23 cellular contexts compared by ENCODE assay signal in the genomic region with DNA sequence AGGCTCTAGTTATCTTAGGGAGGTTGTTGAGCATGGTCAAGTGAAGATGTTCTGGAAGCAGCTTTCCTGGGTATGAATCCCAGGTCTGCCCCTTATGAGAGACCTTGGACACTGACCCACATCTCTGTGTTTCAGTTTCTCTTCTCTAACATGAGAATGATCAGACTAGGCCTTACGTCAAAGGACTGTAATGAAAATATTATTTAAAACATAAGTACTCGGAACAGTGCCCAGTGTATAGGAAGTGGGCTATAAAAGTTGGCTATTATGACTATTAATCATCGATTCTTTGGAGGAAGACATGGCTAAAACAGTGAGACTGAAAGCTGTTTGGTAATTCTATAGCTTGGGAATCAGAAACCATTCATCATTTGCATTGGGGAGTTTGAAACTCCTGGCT.
A peak's percentile ranks its signal among the peaks of the same experiment; 100 is the strongest.
DNase-seq lines count a peak whose midpoint lies in the region; ATAC-seq and TF ChIP-seq lines count a peak whose summit lies in the region.
"Had no signal": no experiment of that assay in that cellular context is flagged by ENCODE, and none has a peak within 500 bp of the region (broad histone marks: within the 10 kb centered on the region; RNA-seq: fewer than 3 reads in every experiment).

No MANE protein-coding gene starts in this region.

- H3K27me3 Mint-ChIP-seq in nephron (ENCODE audit: low read depth) (no peaks in the 10 kb centered on the region), T-cell (no peaks in the 10 kb centered on the region)
- H3K27me3 Mint-ChIP-seq: activated CD4-positive, alpha-beta T cell treated with anti-CD3 and anti-CD28 coated beads, Interleukin-2, amount 10 ng/mL, durations not matched to agents 7 days and 5 days; activated naive CD4-positive, alpha-beta T cell treated with anti-CD3 and anti-CD28 coated beads, Interleukin-2, amount 10 ng/mL, durations not matched to agents 7 days and 5 days; CD4-positive, alpha-beta T cell; stimulated activated naive B cell treated with anti-CD40 and anti-IgM and Interleukin-4, amounts not matched to agents 10 μg/mL and 1 μg/mL and 100 μg/mL, for 72 hours had no signal

- H3K9me3 ChIP-seq in MG63, result no peaks in the 10 kb centered on the region
- H3K9me3 ChIP-seq: gastroesophageal sphincter, left lung had no signal

- no peak for TF ChIP-seq CTCF in choroid plexus epithelial cell (conservative IDR thresholded peaks at IDR 0.05; ENCODE audit: low read depth, low read length)
- TF ChIP-seq CTCF in nephron (IDR thresholded peaks at IDR 0.05; ENCODE audit: unreplicated experiment in 3 of 3), result no peak

- intact Hi-C loops in posterior vena cava (cut with DNase I), result no loop called here

- DNase-seq in MG63 (peak; percentile 36), choroid plexus epithelial cell (ENCODE audit: low read depth) (peak; percentile 57), posterior vena cava (ENCODE audit: low spot score) (no peak), T-cell (no peak)
- no peak for DNase-seq in stimulated activated naive CD4-positive, alpha-beta T cell (lab: John Stamatoyannopoulos, UW)
- DNase-seq: activated CD4-positive, alpha-beta T cell treated with anti-CD3 and anti-CD28 coated beads, Interleukin-2, amount 10 ng/mL, durations not matched to agents 7 days and 5 days; activated naive CD4-positive, alpha-beta T cell treated with anti-CD3 and anti-CD28 coated beads, Interleukin-2, amount 10 ng/mL, durations not matched to agents 7 days and 5 days; amygdala; CD4-positive, alpha-beta T cell; hypothalamus; left lung; naive B cell; NCI-H1436 treated with DMSO at 0.1 percent for 48 hours; NCI-H524 treated with DMSO at 0.1 percent for 48 hours; occipital lobe; retina; RPMI8226; stimulated activated CD4-positive, alpha-beta T cell treated with anti-CD3 and anti-CD28 coated beads, Interleukin-4, amount 100 ng/mL, for 1 hour; stimulated activated naive B cell treated with anti-CD40 and anti-IgM and Interleukin-4, amounts not matched to agents 10 μg/mL and 1 μg/mL and 100 μg/mL, for 72 hours had no signal

- no peaks in the 10 kb centered on the region for H3K36me3 ChIP-seq in MG63
- H3K36me3 ChIP-seq: gastroesophageal sphincter, left lung had no signal

- no peaks in the 10 kb centered on the region for H3K27me3 ChIP-seq in MG63
- H3K27me3 ChIP-seq: gastroesophageal sphincter, left lung had no signal

- H3K4me3 ChIP-seq in MG63, result no peak overlapping the region
- no peak overlapping the region for H3K4me3 ChIP-seq in choroid plexus epithelial cell (ENCODE audit: low read depth, low read length)
- H3K4me3 ChIP-seq: gastroesophageal sphincter, left lung had no signal

- CTCF ChIA-PET in T-cell (lab: Charles Lee), result no interaction called here

- POLR2A ChIA-PET in T-cell (lab: Charles Lee), result no interaction called here

- H3K27ac Mint-ChIP-seq in nephron, result peak overlapping the region; percentile 42 to 71 (median 56)
- H3K27ac Mint-ChIP-seq in T-cell, result no peak overlapping the region
- H3K27ac Mint-ChIP-seq: activated CD4-positive, alpha-beta T cell treated with anti-CD3 and anti-CD28 coated beads, Interleukin-2, amount 10 ng/mL, durations not matched to agents 7 days and 5 days; activated naive CD4-positive, alpha-beta T cell treated with anti-CD3 and anti-CD28 coated beads, Interleukin-2, amount 10 ng/mL, durations not matched to agents 7 days and 5 days; activated T-helper 1 cell treated with anti-CD3 and anti-CD28 coated beads, Interleukin-12 subunit alpha, Interleukin-12 subunit beta, Interleukin-2, Interleukin-4 antibody, amounts not matched to agents 30 ng/mL and 10 ng/mL and 1 ng/mL, durations not matched to agents 14 hours and 24 hours and 36 hours; CD4-positive, alpha-beta T cell; naive B cell; stimulated activated naive B cell treated with anti-CD40 and anti-IgM and Interleukin-4, amounts not matched to agents 10 μg/mL and 1 μg/mL and 100 μg/mL, for 72 hours had no signal

- H3K36me3 Mint-ChIP-seq in nephron (ENCODE audit: low read depth), result no peaks in the 10 kb centered on the region
- no peaks in the 10 kb centered on the region for H3K36me3 Mint-ChIP-seq in T-cell
- H3K36me3 Mint-ChIP-seq: activated naive CD4-positive, alpha-beta T cell treated with anti-CD3 and anti-CD28 coated beads, Interleukin-2, amount 10 ng/mL, durations not matched to agents 7 days and 5 days; naive B cell; stimulated activated naive B cell treated with anti-CD40 and anti-IgM and Interleukin-4, amounts not matched to agents 10 μg/mL and 1 μg/mL and 100 μg/mL, for 72 hours had no signal

- ATAC-seq in T-cell (replicated peaks in 1 of 4) (no peak), HG03095 (IDR thresholded peaks at IDR 0.05; ENCODE audit: unreplicated experiment) (no peak)
- ATAC-seq: gastroesophageal sphincter; left lung; stimulated activated naive B cell treated with anti-CD40 and anti-IgM and Interleukin-4, amounts not matched to agents 10 μg/mL and 1 μg/mL and 100 μg/mL, for 72 hours had no signal

- H3K4me3 Mint-ChIP-seq in nephron (no peak overlapping the region), T-cell (no peak overlapping the region)
- H3K4me3 Mint-ChIP-seq: activated CD4-positive, alpha-beta T cell treated with anti-CD3 and anti-CD28 coated beads, Interleukin-2, amount 10 ng/mL, durations not matched to agents 7 days and 5 days; activated naive CD4-positive, alpha-beta T cell treated with anti-CD3 and anti-CD28 coated beads, Interleukin-2, amount 10 ng/mL, durations not matched to agents 7 days and 5 days; activated T-helper 1 cell treated with anti-CD3 and anti-CD28 coated beads, Interleukin-12 subunit alpha, Interleukin-12 subunit beta, Interleukin-2, Interleukin-4 antibody, amounts not matched to agents 30 ng/mL and 10 ng/mL and 1 ng/mL, durations not matched to agents 14 hours and 24 hours and 36 hours; CD4-positive, alpha-beta T cell; naive B cell; stimulated activated naive B cell treated with anti-CD40 and anti-IgM and Interleukin-4, amounts not matched to agents 10 μg/mL and 1 μg/mL and 100 μg/mL, for 72 hours had no signal

- H3K9me3 Mint-ChIP-seq in nephron (no peaks in the 10 kb centered on the region), T-cell (peaks cover 0 to 9% (median 0%) of the 10 kb centered on the region in 3 donors)
- H3K9me3 Mint-ChIP-seq: activated naive CD4-positive, alpha-beta T cell treated with anti-CD3 and anti-CD28 coated beads, Interleukin-2, amount 10 ng/mL, durations not matched to agents 7 days and 5 days; activated T-helper 1 cell treated with anti-CD3 and anti-CD28 coated beads, Interleukin-12 subunit alpha, Interleukin-12 subunit beta, Interleukin-2, Interleukin-4 antibody, amounts not matched to agents 30 ng/mL and 10 ng/mL and 1 ng/mL, durations not matched to agents 14 hours and 24 hours and 36 hours; CD4-positive, alpha-beta T cell; stimulated activated naive B cell treated with anti-CD40 and anti-IgM and Interleukin-4, amounts not matched to agents 10 μg/mL and 1 μg/mL and 100 μg/mL, for 72 hours had no signal

- H3K4me1 Mint-ChIP-seq in nephron (peaks cover 34% of the 10 kb centered on the region), T-cell (no peaks in the 10 kb centered on the region)
- H3K4me1 Mint-ChIP-seq: activated CD4-positive, alpha-beta T cell treated with anti-CD3 and anti-CD28 coated beads, Interleukin-2, amount 10 ng/mL, durations not matched to agents 7 days and 5 days; activated naive CD4-positive, alpha-beta T cell treated with anti-CD3 and anti-CD28 coated beads, Interleukin-2, amount 10 ng/mL, durations not matched to agents 7 days and 5 days; naive B cell; stimulated activated naive B cell treated with anti-CD40 and anti-IgM and Interleukin-4, amounts not matched to agents 10 μg/mL and 1 μg/mL and 100 μg/mL, for 72 hours had no signal

Comparison
In these comparisons a context has a peak if more than half of its experiments do, and no peak if none do; other contexts are left out.
1. DNase-seq: peak in MG63 (single experiment) and choroid plexus epithelial cell (single experiment); none in posterior vena cava (single experiment), T-cell (0 of 34) and stimulated activated naive CD4-positive, alpha-beta T cell (0 of 6).
2. H3K27ac Mint-ChIP-seq: peak in nephron (3 of 3); none in T-cell (0 of 2).